ENCODE assay signal across 1 cellular context in the genomic region with DNA sequence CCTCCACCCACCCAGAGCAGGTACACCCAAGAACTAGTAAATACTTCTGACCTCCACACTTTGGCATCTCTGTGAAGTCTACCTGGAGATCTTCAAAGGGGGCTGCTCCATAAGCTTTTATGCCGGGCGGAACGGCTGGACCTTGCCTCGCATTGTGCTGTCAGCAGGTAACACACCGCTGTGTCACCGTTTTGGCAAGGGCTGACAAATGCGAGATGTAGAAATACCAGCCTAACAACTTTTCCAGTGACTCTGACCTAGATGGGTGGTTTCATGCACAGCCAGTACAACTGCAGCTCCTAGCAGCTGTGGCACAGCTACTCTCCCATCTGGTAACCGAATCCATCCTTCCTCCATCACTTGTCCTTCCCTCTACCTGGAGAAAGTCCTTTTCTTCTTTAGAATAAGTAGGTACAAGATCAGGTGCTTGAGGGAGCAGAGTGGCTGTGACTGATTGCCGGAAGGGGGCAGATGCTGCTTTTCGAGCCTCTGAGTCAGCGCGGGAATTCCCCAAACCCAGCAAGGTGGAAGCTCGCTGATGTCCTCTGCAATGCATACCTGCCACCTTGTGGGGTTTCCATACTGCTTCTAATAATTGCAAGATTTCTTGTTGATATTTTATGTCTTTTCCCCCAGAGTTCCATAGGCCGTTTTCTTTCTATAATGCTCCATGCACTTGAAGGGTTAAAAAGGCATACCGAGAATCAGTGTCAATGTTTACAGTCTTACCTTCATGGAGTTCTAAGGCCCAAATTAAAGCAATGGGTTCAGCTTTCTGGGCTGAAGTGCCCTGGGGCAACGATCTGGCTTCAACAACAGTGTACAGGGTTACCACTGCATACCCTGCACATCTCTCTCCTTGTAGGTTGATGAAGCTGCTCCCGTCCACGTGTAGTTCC.
TF ChIP-seq lines count a peak whose summit lies in the region.

No MANE protein-coding gene starts in this region.

TF ChIP-seq in HCT116, 20 proteins besides CTCF, POLR2A, EP300 and RAD21:
- TF ChIP-seq, protein P1, sequence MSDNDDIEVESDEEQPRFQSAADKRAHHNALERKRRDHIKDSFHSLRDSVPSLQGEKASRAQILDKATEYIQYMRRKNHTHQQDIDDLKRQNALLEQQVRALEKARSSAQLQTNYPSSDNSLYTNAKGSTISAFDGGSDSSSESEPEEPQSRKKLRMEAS (IDR thresholded peaks at IDR 0.05): peak; percentile 67; the same call in 1 of the 2 replicates
- TF ChIP-seq FOSL1 (IDR thresholded peaks at IDR 0.05; ENCODE audit: low read depth) (peak; percentile 55; the same call in 1 of the 2 replicates), JUND (IDR thresholded peaks at IDR 0.05) (peak; percentile 58)
